14 cellular contexts compared by ENCODE assay signal in genomic region chr7:126026421-126027088, GRCh38.
DNase-seq lines count a peak whose midpoint lies in the region; ATAC-seq and TF ChIP-seq lines count a peak whose summit lies in the region.
"Had no signal": no experiment of that assay in that cellular context is flagged by ENCODE, and none has a peak within 500 bp of the region (broad histone marks: within the 10 kb centered on the region; RNA-seq: fewer than 3 reads in every experiment).

No MANE protein-coding gene starts in this region.

- no peak overlapping the region for H3K9ac ChIP-seq in mammary epithelial cell (ENCODE audit: insufficient read depth, low read length)

- no peaks in the 10 kb centered on the region for H3K9me3 Mint-ChIP-seq in neural crest cell
- peaks cover 5% of the 10 kb centered on the region for H3K9me3 Mint-ChIP-seq in activated naive CD4-positive, alpha-beta T cell treated with anti-CD3 and anti-CD28 coated beads for 36 hours
- H3K9me3 Mint-ChIP-seq in naive thymus-derived CD8-positive, alpha-beta T cell: peaks cover 0 to 10% (median 2%) of the 10 kb centered on the region in 9 donors
- H3K9me3 Mint-ChIP-seq: activated naive CD8-positive, alpha-beta T cell treated with anti-CD3 and anti-CD28 coated beads, Interleukin-2, amount 10 ng/mL, durations not matched to agents 7 days and 5 days had no signal

- in situ Hi-C loops in mammary epithelial cell (cut with MboI; ENCODE audit: low sequenced_read_pairs in 2 of 2): no loop called here

- no peaks in the 10 kb centered on the region for H3K27me3 Mint-ChIP-seq in neural crest cell (ENCODE audit: low read depth)
- H3K27me3 Mint-ChIP-seq in activated naive CD4-positive, alpha-beta T cell treated with anti-CD3 and anti-CD28 coated beads for 36 hours (ENCODE audit: low read depth): no peaks in the 10 kb centered on the region
- H3K27me3 Mint-ChIP-seq in naive thymus-derived CD8-positive, alpha-beta T cell: no peaks in the 10 kb centered on the region
- H3K27me3 Mint-ChIP-seq: activated naive CD8-positive, alpha-beta T cell treated with anti-CD3 and anti-CD28 coated beads, Interleukin-2, amount 10 ng/mL, durations not matched to agents 7 days and 5 days; CD4-positive, alpha-beta memory T cell had no signal

- no peak overlapping the region for H3K4me2 ChIP-seq in mammary epithelial cell (ENCODE audit: insufficient read depth, low read depth, low read length)

- POLR2A ChIA-PET in naive thymus-derived CD8-positive, alpha-beta T cell (lab: Charles Lee): no interaction called here

- H3K4me3 ChIP-seq in mammary epithelial cell (replicated peaks in 1 of 3; ENCODE audit: insufficient read depth in 1 of 3, low read depth in 2 of 3, low read length in 3 of 3): no peak overlapping the region
- H3K4me3 ChIP-seq in left lung: no peak overlapping the region
- H3K4me3 ChIP-seq: colonic mucosa, pancreas had no signal

- H3K4me1 ChIP-seq in mammary epithelial cell (ENCODE audit: insufficient read depth, low read length) (no peaks in the 10 kb centered on the region), left lung (no peaks in the 10 kb centered on the region)
- H3K4me1 ChIP-seq: colonic mucosa, pancreas had no signal

- BruUV-seq in mammary epithelial cell (replicated peaks; lab: Mats Ljungman, UMichigan): no TSS peak

- intact Hi-C loops in mammary epithelial cell (cut with micrococcal nuclease): no loop called here
- intact Hi-C loops in left lung (cut with DNase I): no loop called here
- intact Hi-C loops in activated naive CD4-positive, alpha-beta T cell treated with anti-CD3 and anti-CD28 coated beads for 36 hours (cut with micrococcal nuclease): no loop called here

- peak overlapping the region; percentile 7 for H3K4me3 Mint-ChIP-seq in neural crest cell
- H3K4me3 Mint-ChIP-seq in activated naive CD4-positive, alpha-beta T cell treated with anti-CD3 and anti-CD28 coated beads for 36 hours: no peak overlapping the region
- H3K4me3 Mint-ChIP-seq in naive thymus-derived CD8-positive, alpha-beta T cell: no peak overlapping the region
- H3K4me3 Mint-ChIP-seq: activated naive CD8-positive, alpha-beta T cell treated with anti-CD3 and anti-CD28 coated beads, Interleukin-2, amount 10 ng/mL, durations not matched to agents 7 days and 5 days; CD4-positive, alpha-beta memory T cell had no signal

- H3K27me3 ChIP-seq in mammary epithelial cell (ENCODE audit: insufficient read depth, low read length): no peaks in the 10 kb centered on the region
- no peaks in the 10 kb centered on the region for H3K27me3 ChIP-seq in left lung
- H3K27me3 ChIP-seq: colonic mucosa, pancreas had no signal

- H3K4me1 Mint-ChIP-seq in neural crest cell: peaks cover 26% of the 10 kb centered on the region
- H3K4me1 Mint-ChIP-seq in activated naive CD4-positive, alpha-beta T cell treated with anti-CD3 and anti-CD28 coated beads for 36 hours (ENCODE audit: low read depth): no peaks in the 10 kb centered on the region
- H3K4me1 Mint-ChIP-seq in naive thymus-derived CD8-positive, alpha-beta T cell: no peaks in the 10 kb centered on the region
- H3K4me1 Mint-ChIP-seq: activated naive CD8-positive, alpha-beta T cell treated with anti-CD3 and anti-CD28 coated beads, Interleukin-2, amount 10 ng/mL, durations not matched to agents 7 days and 5 days; CD4-positive, alpha-beta memory T cell had no signal

- no peak overlapping the region for H3K27ac ChIP-seq in mammary epithelial cell (ENCODE audit: insufficient read depth, low read depth, low read length)
- H3K27ac ChIP-seq in left lung: no peak overlapping the region
- H3K27ac ChIP-seq: colonic mucosa, pancreas had no signal

- H2AFZ ChIP-seq in mammary epithelial cell (ENCODE audit: low read depth, low read length): no peak overlapping the region

- DNase-seq in H4 (ENCODE audit: low spot score) (peak; percentile 17), NCI-H2107 (lab: John Stamatoyannopoulos, UW) (peak; percentile 10), mammary epithelial cell (peak; percentile 16), neural crest cell (ENCODE audit: low read depth, low spot score) (no peak), left lung (no peak), NCI-H446 treated with DMSO at 0.1 percent for 48 hours (lab: John Stamatoyannopoulos, UW) (no peak)
- DNase-seq in activated naive CD4-positive, alpha-beta T cell treated with anti-CD3 and anti-CD28 coated beads for 36 hours: no peak
- DNase-seq in naive thymus-derived CD8-positive, alpha-beta T cell: no peak
- DNase-seq: activated CD8-positive, alpha-beta memory T cell treated with anti-CD3 and anti-CD28 coated beads, Interleukin-2, amount 50 U/mL, for 48 hours; activated naive CD8-positive, alpha-beta T cell treated with anti-CD3 and anti-CD28 coated beads, Interleukin-2, amount 10 ng/mL, durations not matched to agents 7 days and 5 days; CD4-positive, alpha-beta memory T cell; colonic mucosa; midbrain; pancreas had no signal

- dilution Hi-C loops in mammary epithelial cell (cut with HindIII; ENCODE audit: low sequenced_read_pairs): no loop called here

- WGBS in mammary epithelial cell (ENCODE audit: low coverage, missing lambda C conversion rate): 2% methylated on average over 3 of the region's 3 CpGs

- H3K9me3 ChIP-seq in mammary epithelial cell (replicated peaks; ENCODE audit: insufficient read depth, low read length): no peaks in the 10 kb centered on the region
- no peaks in the 10 kb centered on the region for H3K9me3 ChIP-seq in left lung
- H3K9me3 ChIP-seq: colonic mucosa, pancreas had no signal

- TF ChIP-seq CTCF in mammary epithelial cell (conservative IDR thresholded peaks at IDR 0.05 in 1 of 2, IDR thresholded peaks at IDR 0.05 in 1 of 2; ENCODE audit: extremely low read depth in 1 of 2, insufficient read depth in 1 of 2, low read depth in 1 of 2, low read length in 2 of 2): no peak
- TF ChIP-seq CTCF in neural crest cell (conservative IDR thresholded peaks at IDR 0.05): no peak
- TF ChIP-seq CTCF in left lung (IDR thresholded peaks at IDR 0.05): no peak

- no peaks in the 10 kb centered on the region for H3K36me3 ChIP-seq in mammary epithelial cell (ENCODE audit: insufficient read depth, low read length)
- no peaks in the 10 kb centered on the region for H3K36me3 ChIP-seq in left lung
- H3K36me3 ChIP-seq: colonic mucosa, pancreas had no signal

- CTCF ChIA-PET in mammary epithelial cell (lab: Charles Lee; ENCODE audit: low non-redundant PET): no interaction called here
- CTCF ChIA-PET in activated naive CD4-positive, alpha-beta T cell treated with anti-CD3 and anti-CD28 coated beads for 36 hours (lab: Charles Lee): no interaction called here

- no peaks in the 10 kb centered on the region for H4K20me1 ChIP-seq in mammary epithelial cell (ENCODE audit: insufficient read depth, low read length)

- no peaks in the 10 kb centered on the region for H3K79me2 ChIP-seq in mammary epithelial cell (ENCODE audit: insufficient read depth, low read length)

- no peaks in the 10 kb centered on the region for H3K36me3 Mint-ChIP-seq in neural crest cell (ENCODE audit: low read depth)
- H3K36me3 Mint-ChIP-seq in activated naive CD4-positive, alpha-beta T cell treated with anti-CD3 and anti-CD28 coated beads for 36 hours (ENCODE audit: low read depth): no peaks in the 10 kb centered on the region
- H3K36me3 Mint-ChIP-seq in naive thymus-derived CD8-positive, alpha-beta T cell: no peaks in the 10 kb centered on the region
- H3K36me3 Mint-ChIP-seq: activated naive CD8-positive, alpha-beta T cell treated with anti-CD3 and anti-CD28 coated beads, Interleukin-2, amount 10 ng/mL, durations not matched to agents 7 days and 5 days; CD4-positive, alpha-beta memory T cell had no signal

- ATAC-seq in left lung: no peak
- no peak for ATAC-seq in naive thymus-derived CD8-positive, alpha-beta T cell
- ATAC-seq: pancreas had no signal

- H3K27ac Mint-ChIP-seq in neural crest cell (ENCODE audit: unreplicated experiment): peak overlapping the region; percentile 81
- H3K27ac Mint-ChIP-seq in activated naive CD4-positive, alpha-beta T cell treated with anti-CD3 and anti-CD28 coated beads for 36 hours: no peak overlapping the region
- no peak overlapping the region for H3K27ac Mint-ChIP-seq in naive thymus-derived CD8-positive, alpha-beta T cell
- H3K27ac Mint-ChIP-seq: activated naive CD8-positive, alpha-beta T cell treated with anti-CD3 and anti-CD28 coated beads, Interleukin-2, amount 10 ng/mL, durations not matched to agents 7 days and 5 days; CD4-positive, alpha-beta memory T cell had no signal

Comparison
In these comparisons a context has a peak if more than half of its experiments do, and no peak if none do; other contexts are left out.
1. DNase-seq: peak in H4 (single experiment), NCI-H2107 (single experiment) and mammary epithelial cell (single experiment); none in neural crest cell (single experiment), left lung (0 of 2), NCI-H446 treated with DMSO at 0.1 percent for 48 hours (single experiment), activated naive CD4-positive, alpha-beta T cell treated with anti-CD3 and anti-CD28 coated beads for 36 hours (single experiment) and naive thymus-derived CD8-positive, alpha-beta T cell (0 of 10).